Comparison of ENCODE assay signal across 8 cellular contexts in the genomic region with DNA sequence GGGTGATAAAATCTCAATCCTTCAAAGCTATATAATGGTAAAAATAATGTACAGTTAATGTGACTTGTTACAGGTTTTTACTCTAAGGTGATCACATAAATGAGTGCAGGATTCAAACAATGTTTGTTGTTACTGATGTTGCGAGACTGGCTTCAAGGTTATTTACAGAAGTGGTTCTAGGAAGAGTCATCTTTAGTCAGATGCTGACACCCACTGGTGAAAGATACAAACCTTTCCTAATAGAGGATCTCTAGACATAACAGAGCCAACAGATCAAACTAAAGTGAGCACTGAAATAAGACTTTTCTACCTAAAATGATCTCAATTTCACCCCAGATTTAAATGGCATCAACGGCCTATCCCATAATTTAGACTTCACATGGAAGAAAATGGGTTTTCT. TPM values are rescaled to one million over a fixed set of nuclear protein-coding genes. Genes with fewer than 3 reads are reported as not detected.
DNase-seq lines count a peak whose midpoint lies in the region; ATAC-seq and TF ChIP-seq lines count a peak whose summit lies in the region.

No MANE protein-coding gene starts in this region.

- no peak for TF ChIP-seq POLR2A in body of pancreas (IDR thresholded peaks at IDR 0.05)
- no peak for TF ChIP-seq POLR2A in GM18505 (IDR thresholded peaks at IDR 0.05; ENCODE audit: borderline replicate concordance, extremely low read depth, insufficient read depth, insufficient read length)

- no peaks in the 10 kb centered on the region for H3K4me1 ChIP-seq in body of pancreas

- no peak overlapping the region for H3K4me3 ChIP-seq in body of pancreas

- ATAC-seq in Right ventricle myocardium inferior (peak; percentile 65), body of pancreas (peak; percentile 75), left colon (peak; percentile 54), GM18505 (IDR thresholded peaks at IDR 0.05; ENCODE audit: unreplicated experiment) (no peak)

- H3K9me3 ChIP-seq in body of pancreas, result no peaks in the 10 kb centered on the region

- TF ChIP-seq CTCF in body of pancreas (IDR thresholded peaks at IDR 0.05), result peak in 6 of 7 experiments; percentile 23 to 77 (median 59)

- no peaks in the 10 kb centered on the region for H3K36me3 ChIP-seq in body of pancreas (replicated peaks in 1 of 2; ENCODE audit: insufficient read depth in 1 of 2, low read depth in 2 of 2)

- H3K27me3 ChIP-seq in body of pancreas, result no peaks in the 10 kb centered on the region

- WGBS in body of pancreas, 2 donors, result 42 to 52% methylated on average over 2 of the region's 2 CpGs

- intact Hi-C loops in Right ventricle myocardium inferior (cut with DNase I) (loop anchor here (2.0 to 10.0 kb wide), 3 partner anchors 64 to 643 kb away; no protein-coding TSS in a partner anchor), cardiac septum (cut with DNase I) (loop anchor here (5.0 to 10.0 kb wide), 3 partner anchors 428 to 640 kb away; no protein-coding TSS in a partner anchor), body of pancreas (cut with DNase I) (loop anchor here (10.0 kb wide), 1 partner anchor 70 kb away; no protein-coding TSS in a partner anchor), left colon (cut with DNase I, micrococcal nuclease) (loop anchor here in 1 of 2 donors (5.0 to 10.0 kb wide), 2 partner anchors 420 to 498 kb away; no protein-coding TSS in a partner anchor)

- no peak overlapping the region for H3K27ac ChIP-seq in body of pancreas

- DNase-seq in Right ventricle myocardium inferior (ENCODE audit: missing footprints) (no peak), cardiac septum (ENCODE audit: low spot score) (no peak), NCI-H2227 (lab: John Stamatoyannopoulos, UW; ENCODE audit: unreplicated experiment) (peak; percentile 56), body of pancreas (peak in 1 of 4 donors; percentile 42), left colon (no peak), cortex of kidney (lab: John Stamatoyannopoulos, UW) (no peak), activated gamma-delta T cell (lab: John Stamatoyannopoulos, UW) (no peak)

RNA-seq across cellular contexts. Expression of gene ARSB, which starts 20.2 kb away (rescaled TPM):
- total RNA-seq in Right ventricle myocardium inferior (11.9 TPM), cardiac septum (13.5 TPM), body of pancreas (10 to 100 TPM in 1 of 2 donors, 1 to 10 TPM in 1; 9.9 to 12.2 TPM), left colon (1 to 10 TPM; 8.2 to 9.7 TPM)
